Comparison of ENCODE assay signal across 12 cellular contexts in the genomic region with DNA sequence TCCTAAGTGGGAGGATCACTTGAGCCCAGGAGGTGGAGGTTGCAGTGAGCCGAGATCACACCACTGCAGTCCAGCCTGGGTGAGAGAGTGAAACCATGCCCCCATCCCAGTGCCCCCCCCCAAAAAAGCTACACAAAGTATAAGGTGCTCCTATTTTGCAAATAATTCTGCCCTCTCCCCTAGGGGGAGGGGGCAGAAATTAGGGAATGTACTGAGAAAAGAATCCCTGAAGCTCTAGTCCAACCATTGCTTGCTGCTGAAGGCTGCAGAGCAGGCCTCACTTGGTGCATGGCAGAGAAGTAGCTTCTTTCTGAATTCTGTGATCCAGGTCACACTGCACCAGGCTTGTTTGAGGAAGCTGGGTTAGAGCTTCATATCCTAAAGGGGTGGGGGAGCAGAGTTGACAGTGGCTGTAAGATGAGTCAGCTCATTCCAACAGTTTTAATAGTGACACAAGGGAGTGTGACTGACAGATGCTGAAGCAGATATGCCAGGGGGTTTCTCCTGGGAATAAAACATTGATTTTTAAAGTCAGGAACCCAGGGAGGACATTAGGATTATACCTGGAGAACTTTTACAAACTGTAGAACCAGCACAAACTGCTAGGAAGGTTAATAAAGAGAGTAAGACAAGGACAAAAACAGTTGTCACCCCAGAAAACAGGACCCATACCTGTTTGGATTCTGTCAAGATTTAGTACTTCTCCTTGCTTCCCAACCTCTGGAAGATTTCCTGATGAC. TPM values are rescaled to one million over a fixed set of nuclear protein-coding genes. Genes with fewer than 3 reads are reported as not detected.
DNase-seq lines count a peak whose midpoint lies in the region; ATAC-seq and TF ChIP-seq lines count a peak whose summit lies in the region.
"Had no signal": no experiment of that assay in that cellular context is flagged by ENCODE, and none has a peak within 500 bp of the region (broad histone marks: within the 10 kb centered on the region; RNA-seq: fewer than 3 reads in every experiment).

No MANE protein-coding gene starts in this region.

- POLR2A ChIA-PET in RWPE1 (lab: Yijun Ruan, JAX; ENCODE audit: low non-redundant PET): no interaction called here

- no peaks in the 10 kb centered on the region for H3K27me3 ChIP-seq in sigmoid colon

- H3K27me3 Mint-ChIP-seq in HFFc6 (ENCODE audit: insufficient read depth) (no peaks in the 10 kb centered on the region; the same call in 1 of the 2 replicates), osteocyte (ENCODE audit: unreplicated experiment) (no peaks in the 10 kb centered on the region)
- H3K27me3 Mint-ChIP-seq: T-cell had no signal

- H3K4me1 ChIP-seq in sigmoid colon: peaks cover 0 to 11% (median 4%) of the 10 kb centered on the region in 4 donors

- no peak overlapping the region for H3K27ac ChIP-seq in RWPE1
- no peak overlapping the region for H3K27ac ChIP-seq in sigmoid colon

- H3K9me3 Mint-ChIP-seq in HFFc6 (no peaks in the 10 kb centered on the region), osteocyte (ENCODE audit: unreplicated experiment) (no peaks in the 10 kb centered on the region)
- H3K9me3 Mint-ChIP-seq: T-cell had no signal

- CTCF ChIA-PET in RWPE1 (lab: Yijun Ruan, JAX): interaction anchor here (0.6 kb wide), 1 partner anchor 188 kb away, joined by 3 read pairs; no protein-coding TSS in a partner anchor

- H3K27ac Mint-ChIP-seq in HFFc6: peak overlapping the region; percentile 56; the same call in 1 of the 2 replicates
- no peak overlapping the region for H3K27ac Mint-ChIP-seq in osteocyte (ENCODE audit: unreplicated experiment)
- H3K27ac Mint-ChIP-seq: T-cell had no signal

- intact Hi-C loops in sigmoid colon (cut with DNase I): no loop called here

- H3K36me3 Mint-ChIP-seq in HFFc6 (ENCODE audit: low read depth): no peaks in the 10 kb centered on the region
- H3K36me3 Mint-ChIP-seq in osteocyte (ENCODE audit: unreplicated experiment): peaks cover 19% of the 10 kb centered on the region

- no peak overlapping the region for H3K4me3 ChIP-seq in sigmoid colon

- TF ChIP-seq EP300 in sigmoid colon (IDR thresholded peaks at IDR 0.05): no peak

- no peaks in the 10 kb centered on the region for H3K9me3 ChIP-seq in sigmoid colon

- no peak for TF ChIP-seq CTCF in HFFc6 (IDR thresholded peaks at IDR 0.05)
- TF ChIP-seq CTCF in RWPE1 (conservative IDR thresholded peaks at IDR 0.05; ENCODE audit: low read depth): no peak
- TF ChIP-seq CTCF in osteocyte (IDR thresholded peaks at IDR 0.05): no peak
- no peak for TF ChIP-seq CTCF in sigmoid colon (IDR thresholded peaks at IDR 0.05)

- no peak overlapping the region for H3K4me3 Mint-ChIP-seq in HFFc6
- H3K4me3 Mint-ChIP-seq in osteocyte (ENCODE audit: unreplicated experiment): no peak overlapping the region
- H3K4me3 Mint-ChIP-seq: T-cell had no signal

- DNase-seq in AML-193 (lab: John Stamatoyannopoulos, UW) (peak; percentile 89 to 92), HFFc6 (peak; percentile 28), RWPE1 (ENCODE audit: low spot score) (peak; percentile 3), hepatic stellate cell (ENCODE audit: low spot score) (peak; percentile 22), osteocyte (ENCODE audit: extremely low spot score, unreplicated experiment) (no peak), sigmoid colon (no peak)
- DNase-seq: activated effector memory CD4-positive, alpha-beta T cell treated with anti-CD3 and anti-CD28 coated beads, Interleukin-2, amount 50 U/mL, for 16 hours; NCI-H1417 treated with DMSO at 0.1 percent for 48 hours; substantia nigra had no signal

- peaks cover 0 to 26% (median 0%) of the 10 kb centered on the region in 4 donors for H3K36me3 ChIP-seq in sigmoid colon

- no peak for TF ChIP-seq POLR2A in sigmoid colon (IDR thresholded peaks at IDR 0.05)

- H3K4me1 Mint-ChIP-seq in HFFc6 (ENCODE audit: low read depth): peaks cover 10% of the 10 kb centered on the region
- peaks cover 15% of the 10 kb centered on the region for H3K4me1 Mint-ChIP-seq in osteocyte (ENCODE audit: unreplicated experiment)
- H3K4me1 Mint-ChIP-seq: T-cell had no signal

- no peak for ATAC-seq in GM19463 (IDR thresholded peaks at IDR 0.05; ENCODE audit: unreplicated experiment)
- no peak for ATAC-seq in HG02610 (IDR thresholded peaks at IDR 0.05; ENCODE audit: unreplicated experiment)
- ATAC-seq: T-cell had no signal

- 87 to 98% methylated on average over 1 of the region's 1 CpG for WGBS in sigmoid colon, 2 donors

RNA-seq across cellular contexts. Expression of a gene that starts 32.8 kb away (rescaled TPM):
- total RNA-seq in HFFc6 (2021; fragmentation: NEBNext Ultra II Directional; extraction: Animal tissue kit (Norgen Biotek cat#: 25700)): 1 to 10 TPM; 1.4 to 3.3 (median 2.2) TPM
- 0.73 and 0.81 TPM in 2 replicates for total RNA-seq in osteocyte
- total RNA-seq in sigmoid colon: 1 to 10 TPM in 2 of 4 donors, under 1 TPM in 2; 0.49 to 4.4 (median 0.90) TPM
- 1 to 10 TPM in 1 of 3 donors, under 1 TPM in 1, not detected in 1; 0.92 to 1.7 TPM for polyA plus RNA-seq in sigmoid colon

Comparison
In these comparisons a context has a peak if more than half of its experiments do, and no peak if none do; other contexts are left out.
1. DNase-seq: peak in AML-193 (2 of 2), HFFc6 (single experiment), RWPE1 (single experiment) and hepatic stellate cell (single experiment); none in osteocyte (single experiment) and sigmoid colon (single experiment).